Comparison of ENCODE assay signal across 8 cellular contexts in genomic region chr1:77978969-77979838, GRCh38. TPM values are rescaled to one million over a fixed set of nuclear protein-coding genes. Genes with fewer than 3 reads are reported as not detected.
DNase-seq lines count a peak whose midpoint lies in the region; ATAC-seq, FAIRE-seq and TF ChIP-seq lines count a peak whose summit lies in the region.

Gene FUBP1 (minus strand): TSS chr1:77979072. CDS start chr1:77979004, 68 bp downstream.

- no peaks in the 10 kb centered on the region for H3K9me3 ChIP-seq in HepG2 (ENCODE audit: low read length)

- H3K27me3 ChIP-seq in HepG2 (ENCODE audit: control insufficient read depth in 1 of 2, insufficient read depth in 2 of 2, low read length in 2 of 2) = no peaks in the 10 kb centered on the region; a peak in 1 of 5 replicates

- in situ Hi-C loops in HepG2 (cut with HindIII; ENCODE audit: extremely low pct_ligation_motif_present, low pct_unique_long_range_greater_than_20kb) = loop anchor here (10.0 kb wide), 1 partner anchor 136 kb away; no protein-coding TSS in a partner anchor

- peak within 1 kb of the TSS; percentile 79 to 100 (median 90) for H3K4me3 ChIP-seq in HepG2 (replicated peaks in 1 of 3; ENCODE audit: insufficient read depth in 1 of 3, low read depth in 2 of 3, low read length in 3 of 3)

- TF ChIP-seq EP300 in HepG2 (IDR thresholded peaks at IDR 0.05; ENCODE audit: low read depth in 2 of 2, low read length in 2 of 2) (no peak; a peak in 2 of 4 replicates), HepG2 (CRISPR knock-in tag; IDR thresholded peaks at IDR 0.05; ENCODE audit: borderline replicate concordance) (0 out of 2 replicates have a peak, but pooled peaks have one; percentile 19)

- ATAC-seq in GM19324 (IDR thresholded peaks at IDR 0.05; ENCODE audit: low FRiP score, unreplicated experiment) (peak; percentile 84), HG03469 (IDR thresholded peaks at IDR 0.05; ENCODE audit: unreplicated experiment) (peak; percentile 55), HepG2 (peak; percentile 91)

- intact Hi-C loops in activated CD4-positive, alpha-beta T cell treated with anti-CD3 and anti-CD28 coated beads, Interleukin-2, amount 10 ng/mL, durations not matched to agents 24 days and 14 days (cut with micrococcal nuclease) = loop anchor here (1.0 to 10.0 kb wide), 8 partner anchors 16 to 674 kb away; partner anchors contain the start of genes DNAJB4, IFI44L, MIGA1 and USP33
- intact Hi-C loops in HepG2 (cut with micrococcal nuclease; ENCODE audit: unreplicated experiment) = loop anchor here (1.0 kb wide), 3 partner anchors 25 to 135 kb away; partner anchors contain the start of genes DNAJB4 and GIPC2

- under 1% methylated on average over 39 of the region's 57 CpGs for WGBS in HepG2 (ENCODE audit: low lambda C conversion rate)

- H3K9ac ChIP-seq in HepG2 (ENCODE audit: insufficient read depth, low read depth, low read length) = peak within 1 kb of the TSS; percentile 100

- peaks cover 39% of the 10 kb centered on the region for H4K20me1 ChIP-seq in HepG2 (ENCODE audit: insufficient read depth, low read length)

- no peak within 1 kb of the TSS for H3K27ac Mint-ChIP-seq in activated CD4-positive, alpha-beta T cell treated with anti-CD3 and anti-CD28 coated beads, Interleukin-2, amount 10 ng/mL, durations not matched to agents 24 days and 14 days

- peak; percentile 63 for FAIRE-seq in HepG2 (lab: Jason Lieb, UNC)

- no peaks in the 10 kb centered on the region for H3K9me3 Mint-ChIP-seq in activated CD4-positive, alpha-beta T cell treated with anti-CD3 and anti-CD28 coated beads, Interleukin-2, amount 10 ng/mL, durations not matched to agents 24 days and 14 days

- peaks cover 79% of the 10 kb centered on the region for H3K79me2 ChIP-seq in HepG2 (ENCODE audit: insufficient read depth, low read length)

- peaks cover 61% of the 10 kb centered on the region for H3K4me1 ChIP-seq in HepG2 (ENCODE audit: insufficient read depth, low read length)

- TSS peak; percentile 84 for BruUV-seq in HepG2 (replicated peaks; lab: Mats Ljungman, UMichigan)

- CTCF ChIA-PET in HepG2 (lab: Yijun Ruan, JAX; ENCODE audit: low intra/inter-chr PET ratio, low total read pairs) = no interaction called here

- peak; percentile 80 for TF ChIP-seq CTCF in HepG2 (CRISPR knock-in tag; IDR thresholded peaks at IDR 0.05)

- H3K4me1 Mint-ChIP-seq in activated CD4-positive, alpha-beta T cell treated with anti-CD3 and anti-CD28 coated beads, Interleukin-2, amount 10 ng/mL, durations not matched to agents 24 days and 14 days = peaks cover 36% of the 10 kb centered on the region

- H3K4me2 ChIP-seq in HepG2 (ENCODE audit: low read depth, low read length) = peak within 1 kb of the TSS; percentile 90

- peak; percentile 39 to 97 (median 90) for DNase-seq in C1 segment of cervical spinal cord (lab: John Stamatoyannopoulos, UW)
- peak; percentile 97 to 99 for DNase-seq in NCI-H526 (lab: John Stamatoyannopoulos, UW)
- DNase-seq in activated CD4-positive, alpha-beta T cell treated with anti-CD3 and anti-CD28 coated beads, Interleukin-2, amount 10 ng/mL, durations not matched to agents 24 days and 14 days = peak; percentile 99
- DNase-seq in dermis blood vessel endothelial cell = peak; percentile 100
- peak; percentile 98 for DNase-seq in HepG2 (ENCODE audit: low spot score)
- DNase-seq in stimulated activated CD4-positive, alpha-beta T cell treated with anti-CD3 and anti-CD28 coated beads, Interleukin-4, amount 100 ng/mL, for 1 hour = peak; percentile 89

- H3K4me3 Mint-ChIP-seq in activated CD4-positive, alpha-beta T cell treated with anti-CD3 and anti-CD28 coated beads, Interleukin-2, amount 10 ng/mL, durations not matched to agents 24 days and 14 days = no peak within 1 kb of the TSS

- peak; percentile 29; the same call in 1 of the 2 replicates for TF ChIP-seq RAD21 in HepG2 (CRISPR knock-in tag; IDR thresholded peaks at IDR 0.05)

- peak; percentile 89 to 99 for TF ChIP-seq POLR2A in HepG2 (IDR thresholded peaks at IDR 0.05; ENCODE audit: insufficient read depth in 1 of 2, low read depth in 2 of 2, low read length in 2 of 2)

- peaks cover 32% of the 10 kb centered on the region for H3K36me3 Mint-ChIP-seq in activated CD4-positive, alpha-beta T cell treated with anti-CD3 and anti-CD28 coated beads, Interleukin-2, amount 10 ng/mL, durations not matched to agents 24 days and 14 days (ENCODE audit: low read depth)

- peaks cover 2 to 4% of the 10 kb centered on the region in 2 experiments; a peak in 3 of 5 replicates for H3K36me3 ChIP-seq in HepG2 (replicated peaks in 1 of 2; ENCODE audit: control insufficient read depth in 1 of 2, insufficient read depth in 2 of 2, low read length in 2 of 2)

- H3K27me3 Mint-ChIP-seq in activated CD4-positive, alpha-beta T cell treated with anti-CD3 and anti-CD28 coated beads, Interleukin-2, amount 10 ng/mL, durations not matched to agents 24 days and 14 days = no peaks in the 10 kb centered on the region

- POLR2A ChIA-PET in HepG2 (lab: Yijun Ruan, JAX) = interaction anchor here (0.7 to 5.3 kb wide), 21 partner anchors 9 to 296 kb away, joined by 3 to 161 read pairs (median 4); partner anchors contain the start of genes DNAJB4, GIPC2, MIGA1 and NEXN

- peak within 1 kb of the TSS; percentile 99 for H3K27ac ChIP-seq in HepG2 (ENCODE audit: extremely low read length, insufficient read depth, low read length)

- peak within 1 kb of the TSS; percentile 75 for H2AFZ ChIP-seq in HepG2 (ENCODE audit: low read length)

TF ChIP-seq in HepG2, 621 proteins besides CTCF, POLR2A, EP300 and RAD21 (continues in another document):
- TF ChIP-seq REST (IDR thresholded peaks at IDR 0.05; ENCODE audit: borderline replicate concordance in 1 of 2, low read depth in 1 of 2, low read length in 2 of 2) (peak in 1 of 2 experiments; percentile 44; a peak in 1 of 4 replicates), HOXA7 (CRISPR knock-in tag; IDR thresholded peaks at IDR 0.05) (no peak), STAG1 (CRISPR knock-in tag; IDR thresholded peaks at IDR 0.05) (peak; percentile 38), HOXA3 (CRISPR knock-in tag; IDR thresholded peaks at IDR 0.05) (peak; percentile 94), ZNF879 (CRISPR knock-in tag; IDR thresholded peaks at IDR 0.05) (peak; percentile 88; the same call in 1 of the 2 replicates)

RNA-seq across cellular contexts. Expression of gene FUBP1, which starts in this region (rescaled TPM):
- total RNA-seq in activated CD4-positive, alpha-beta T cell treated with anti-CD3 and anti-CD28 coated beads, Interleukin-2, amount 10 ng/mL, durations not matched to agents 24 days and 14 days = 278 and 284 TPM in 2 replicates
- total RNA-seq in dermis blood vessel endothelial cell (106 and 151 TPM in 2 replicates), HepG2 (2016; rRNA removed; fragmentation: Illumina TruSeq; extraction: Trizol) (166 and 192 TPM in 2 replicates)
- total RNA-seq in HepG2 (2016; cell fraction: cytosol; rRNA removed; fragmentation: Illumina TruSeq; extraction: Trizol; ENCODE audit: low read depth) = 14.8 and 18.6 TPM in 2 replicates
- 164 and 178 TPM in 2 replicates for total RNA-seq in HepG2 (2016; cell fraction: insoluble cytoplasmic fraction; rRNA removed; fragmentation: Illumina TruSeq; extraction: Trizol)
- 33.3 and 42.9 TPM in 2 replicates for total RNA-seq in HepG2 (2016; cell fraction: membrane; rRNA removed; fragmentation: Illumina TruSeq; extraction: Trizol)
- total RNA-seq in HepG2 (2016; cell fraction: nucleus; rRNA removed; fragmentation: Illumina TruSeq; extraction: Trizol) = 243 and 259 TPM in 2 replicates
- polyA plus RNA-seq in HepG2 (2011; rRNA removed) = 97.5 and 98.1 TPM in 2 replicates
- polyA plus RNA-seq in HepG2 (2011; cell fraction: cytosol; rRNA removed) = 50.6 and 52.7 TPM in 2 replicates
- 159 and 189 TPM in 2 replicates for polyA plus RNA-seq in HepG2 (2011; cell fraction: nucleus; rRNA removed)
- 106 and 122 TPM in 2 replicates for polyA plus RNA-seq in HepG2 (2012)
- 6.8 and 8.4 TPM in 2 replicates for polyA plus RNA-seq in HepG2 (2016; cell fraction: cytosol; fragmentation: Illumina TruSeq; extraction: Trizol; ENCODE audit: low read depth)
- polyA plus RNA-seq in HepG2 (2016; cell fraction: insoluble cytoplasmic fraction; fragmentation: Illumina TruSeq; extraction: Trizol; ENCODE audit: low read depth) = 165 and 171 TPM in 2 replicates
- 18.5 and 22.5 TPM in 2 replicates for polyA plus RNA-seq in HepG2 (2016; cell fraction: membrane; fragmentation: Illumina TruSeq; extraction: Trizol; ENCODE audit: low read depth)
- polyA plus RNA-seq in HepG2 (2016; cell fraction: nucleus; fragmentation: Illumina TruSeq; extraction: Trizol; ENCODE audit: insufficient read depth, low read depth) = 212 and 220 TPM in 2 replicates
- polyA minus RNA-seq in HepG2 (2011; rRNA and poly(A)+ RNA removed; ENCODE audit: low replicate concordance) = 143 and 421 TPM in 2 replicates
- polyA minus RNA-seq in HepG2 (2011; cell fraction: cytosol; rRNA and poly(A)+ RNA removed) = 53.6 and 56.2 TPM in 2 replicates
- 426 and 458 TPM in 2 replicates for polyA minus RNA-seq in HepG2 (2011; cell fraction: nucleus; rRNA and poly(A)+ RNA removed)

Comparison
In these comparisons a context has a peak if more than half of its experiments do, and no peak if none do; other contexts are left out.
1. Peak in every context shown above with its lines: DNase-seq, ATAC-seq, H3K4me3 ChIP-seq and H3K27ac ChIP-seq.